9 cellular contexts compared by ENCODE assay signal in genomic region chr7:118867860-118868259, GRCh38.
"Had no signal": no experiment of that assay in that cellular context is flagged by ENCODE, and none has a peak within 500 bp of the region (broad histone marks: within the 10 kb centered on the region; RNA-seq: fewer than 3 reads in every experiment).

No MANE protein-coding gene starts in this region.

- H3K4me3 Mint-ChIP-seq: HFFc6, IgD-negative memory B cell had no signal

- H3K27ac ChIP-seq: HL-60 had no signal

- FAIRE-seq: H54, HepG2 had no signal

- H3K27ac Mint-ChIP-seq: HFFc6, IgD-negative memory B cell had no signal

- ATAC-seq: HCT116, HepG2 had no signal

- H3K4me1 ChIP-seq: HAP-1 had no signal

- H3K36me3 ChIP-seq: HAP-1 had no signal

- H3K27me3 Mint-ChIP-seq: IgD-negative memory B cell had no signal

- DNase-seq: GOT3, HFFc6, KG1 had no signal

- H3K4me3 ChIP-seq: HAP-1 had no signal

- H3K9me3 ChIP-seq: HAP-1 had no signal

- H3K36me3 Mint-ChIP-seq: IgD-negative memory B cell had no signal
